24 cellular contexts compared by ENCODE assay signal in genomic region chr6:8858854-8859257, GRCh38.
"Had no signal": no experiment of that assay in that cellular context is flagged by ENCODE, and none has a peak within 500 bp of the region (broad histone marks: within the 10 kb centered on the region; RNA-seq: fewer than 3 reads in every experiment).

No MANE protein-coding gene starts in this region.

- H3K79me2 ChIP-seq: parathyroid adenoma had no signal

- ATAC-seq: naive thymus-derived CD4-positive, alpha-beta T cell; right cardiac atrium; stimulated activated memory B cell treated with anti-CD40 and anti-IgM and Interleukin-4, amounts not matched to agents 10 μg/mL and 1 μg/mL and 100 μg/mL, for 72 hours; stimulated activated naive CD8-positive, alpha-beta T cell treated with anti-CD3 and anti-CD28 coated beads, Interleukin-15, Interleukin-2, amounts not matched to agents 100 U/mL and 50 U/mL, for 24 hours had no signal

- H3K9me3 ChIP-seq: esophagus muscularis mucosa, spleen, thoracic aorta, tibial nerve, upper lobe of left lung, uterus had no signal

- H3K27ac ChIP-seq: dorsolateral prefrontal cortex, epithelial cell of prostate, esophagus muscularis mucosa, neural progenitor cell, parathyroid adenoma, spleen, thoracic aorta, tibial nerve, upper lobe of left lung, uterus had no signal

- H3K27me3 ChIP-seq: dorsolateral prefrontal cortex, esophagus muscularis mucosa, neural progenitor cell, spleen, tibial nerve, upper lobe of left lung, uterus had no signal

- H3K4me1 ChIP-seq: esophagus muscularis mucosa, neural progenitor cell, parathyroid adenoma, spleen, tibial nerve, uterus had no signal

- FAIRE-seq: colon, frontal cortex, kidney had no signal

- H3K4me3 ChIP-seq: dorsolateral prefrontal cortex, esophagus muscularis mucosa, neural progenitor cell, skin epidermis, spleen, thoracic aorta, tibial nerve, upper lobe of left lung, uterus had no signal

- H3K36me3 ChIP-seq: esophagus muscularis mucosa, neural progenitor cell, spleen, thoracic aorta, tibial nerve, upper lobe of left lung, uterus had no signal

- H3K4me2 ChIP-seq: neural progenitor cell had no signal

- H2AFZ ChIP-seq: neural progenitor cell, parathyroid adenoma had no signal

- H3K9ac ChIP-seq: neural progenitor cell, parathyroid adenoma had no signal

- DNase-seq: central memory CD4-positive, alpha-beta T cell; dorsolateral prefrontal cortex; effector CD4-positive, alpha-beta T cell; endodermal cell; kidney; mesenchymal stem cell; midbrain; naive thymus-derived CD4-positive, alpha-beta T cell; right cardiac atrium; spleen; stimulated activated CD4-positive, alpha-beta T cell treated with anti-CD3 and anti-CD28 coated beads, Interleukin-4, amount 100 ng/mL, for 4 hours; stimulated activated naive CD8-positive, alpha-beta T cell treated with anti-CD3 and anti-CD28 coated beads, Interleukin-15, Interleukin-2, amounts not matched to agents 100 U/mL and 50 U/mL, for 24 hours; upper lobe of left lung; uterus had no signal
